In the genomic region with DNA sequence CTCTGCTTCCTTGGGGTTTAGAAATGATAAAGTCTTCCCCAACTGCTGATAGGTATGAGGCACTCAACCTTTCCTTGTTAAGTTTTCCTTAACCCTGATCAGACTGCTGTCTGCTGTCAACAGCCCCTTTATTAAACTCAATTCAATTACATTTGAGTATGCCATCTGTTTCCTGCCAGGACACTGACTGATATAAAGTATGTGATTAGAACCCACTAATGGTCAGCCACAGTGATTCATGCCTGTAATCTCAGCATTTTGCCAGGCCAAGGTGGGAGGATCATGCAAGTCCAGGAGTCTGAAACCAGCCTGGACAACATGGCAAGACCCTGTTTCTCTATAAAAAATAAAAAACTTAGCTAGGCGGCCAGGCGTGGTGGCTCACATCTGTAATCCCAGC, we compare ENCODE assay signal across 1 cellular context.
TF ChIP-seq lines count a peak whose summit lies in the region.

No MANE protein-coding gene starts in this region.

TF ChIP-seq in SK-N-SH treated with all-trans-retinoic acid at 6 μM for 48 hours, 23 proteins besides CTCF, POLR2A, EP300 and RAD21 (continued from another document):
- TF ChIP-seq, protein P1, sequence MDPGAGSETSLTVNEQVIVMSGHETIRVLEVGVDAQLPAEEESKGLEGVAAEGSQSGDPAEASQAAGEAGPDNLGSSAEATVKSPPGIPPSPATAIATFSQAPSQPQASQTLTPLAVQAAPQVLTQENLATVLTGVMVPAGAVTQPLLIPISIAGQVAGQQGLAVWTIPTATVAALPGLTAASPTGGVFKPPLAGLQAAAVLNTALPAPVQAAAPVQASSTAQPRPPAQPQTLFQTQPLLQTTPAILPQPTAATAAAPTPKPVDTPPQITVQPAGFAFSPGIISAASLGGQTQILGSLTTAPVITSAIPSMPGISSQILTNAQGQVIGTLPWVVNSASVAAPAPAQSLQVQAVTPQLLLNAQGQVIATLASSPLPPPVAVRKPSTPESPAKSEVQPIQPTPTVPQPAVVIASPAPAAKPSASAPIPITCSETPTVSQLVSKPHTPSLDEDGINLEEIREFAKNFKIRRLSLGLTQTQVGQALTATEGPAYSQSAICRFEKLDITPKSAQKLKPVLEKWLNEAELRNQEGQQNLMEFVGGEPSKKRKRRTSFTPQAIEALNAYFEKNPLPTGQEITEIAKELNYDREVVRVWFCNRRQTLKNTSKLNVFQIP (CRISPR knock-in tag; IDR thresholded peaks at IDR 0.05; ENCODE audit: borderline replicate concordance, low read depth): no peak
- TF ChIP-seq ZNF70 (CRISPR knock-in tag; IDR thresholded peaks at IDR 0.05): no peak
TF ChIP-seq in SK-N-SH treated with all-trans-retinoic acid at 6 μM for 48 hours: peak in this region for 9.
